ENCODE assay signal across 11 cellular contexts in genomic region chr6:155832596-155832995, GRCh38.
DNase-seq lines count a peak whose midpoint lies in the region; ATAC-seq, FAIRE-seq and TF ChIP-seq lines count a peak whose summit lies in the region.
"Had no signal": no experiment of that assay in that cellular context is flagged by ENCODE, and none has a peak within 500 bp of the region (broad histone marks: within the 10 kb centered on the region; RNA-seq: fewer than 3 reads in every experiment).

No MANE protein-coding gene starts in this region.

- no peaks in the 10 kb centered on the region for H3K4me1 ChIP-seq in right cardiac atrium (ENCODE audit: control insufficient read depth, insufficient read depth, low read length)

- no peaks in the 10 kb centered on the region for H3K9me3 ChIP-seq in right cardiac atrium (ENCODE audit: control insufficient read depth, low read length)

- H3K27ac ChIP-seq in right cardiac atrium (ENCODE audit: low read length), result no peak overlapping the region

- no peak for ATAC-seq in right cardiac atrium

- 57% methylated on average over 4 of the region's 4 CpGs for WGBS in right cardiac atrium

- DNase-seq in EH (ENCODE audit: low read depth) (peak; percentile 72), M059J (ENCODE audit: low read depth) (peak; percentile 83), bronchial epithelial cell (ENCODE audit: low read depth) (peak; percentile 47), kidney glomerular epithelial cell (lab: John Stamatoyannopoulos, UW) (peak; percentile 5), NOMO-1 (lab: John Stamatoyannopoulos, UW; ENCODE audit: unreplicated experiment in 2 of 2) (no peak), HK-2 (ENCODE audit: unreplicated experiment) (no peak), NCI-H1930 (lab: John Stamatoyannopoulos, UW) (no peak), right cardiac atrium (no peak)
- DNase-seq: activated CD4-positive, alpha-beta T cell treated with anti-CD3 and anti-CD28 coated beads for 4 hours; SHP77 had no signal

- no peaks in the 10 kb centered on the region for H3K36me3 ChIP-seq in bronchial epithelial cell (ENCODE audit: control insufficient read depth, insufficient read depth, low read length)

- H3K27me3 ChIP-seq in bronchial epithelial cell (ENCODE audit: control insufficient read depth, insufficient read depth, low read length), result no peaks in the 10 kb centered on the region
- H3K27me3 ChIP-seq in right cardiac atrium (ENCODE audit: control insufficient read depth, insufficient read depth), result no peaks in the 10 kb centered on the region

- no peak for FAIRE-seq in bronchial epithelial cell (lab: Jason Lieb, UNC)
- FAIRE-seq: GM18507 had no signal

- no peak overlapping the region for H3K4me3 ChIP-seq in bronchial epithelial cell (ENCODE audit: low read depth, low read length)
- no peak overlapping the region for H3K4me3 ChIP-seq in right cardiac atrium (ENCODE audit: low read length)

- no peak for TF ChIP-seq CTCF in bronchial epithelial cell (IDR thresholded peaks at IDR 0.05; ENCODE audit: insufficient read depth, low read length, severe bottlenecking)

- intact Hi-C loops in right cardiac atrium (cut with DNase I), result no loop called here

Comparison
In these comparisons a context has a peak if more than half of its experiments do, and no peak if none do; other contexts are left out.
1. DNase-seq: peak in EH (single experiment), M059J (single experiment), bronchial epithelial cell (single experiment) and kidney glomerular epithelial cell (single experiment); none in NOMO-1 (0 of 2), HK-2 (single experiment), NCI-H1930 (0 of 2) and right cardiac atrium (0 of 3).